12 cellular contexts compared by ENCODE assay signal in genomic region chr4:17597517-17597916, GRCh38. TPM values are rescaled to one million over a fixed set of nuclear protein-coding genes. Genes with fewer than 3 reads are reported as not detected.
DNase-seq lines count a peak whose midpoint lies in the region; TF ChIP-seq lines count a peak whose summit lies in the region.
"Had no signal": no experiment of that assay in that cellular context is flagged by ENCODE, and none has a peak within 500 bp of the region (broad histone marks: within the 10 kb centered on the region; RNA-seq: fewer than 3 reads in every experiment).

No MANE protein-coding gene starts in this region.

- H3K4me1 Mint-ChIP-seq in neural progenitor cell = no peaks in the 10 kb centered on the region

- H3K79me2 ChIP-seq in neural progenitor cell (ENCODE audit: low read depth) = no peaks in the 10 kb centered on the region

- no peaks in the 10 kb centered on the region for H4K20me1 ChIP-seq in neural progenitor cell (ENCODE audit: low read depth)

- H3K4me2 ChIP-seq in neural progenitor cell = no peak overlapping the region

- no peak overlapping the region for H2AFZ ChIP-seq in neural progenitor cell (replicated peaks)

- H3K36me3 Mint-ChIP-seq in neural progenitor cell = peaks cover 9% of the 10 kb centered on the region

- H3K27me3 Mint-ChIP-seq in neural progenitor cell (ENCODE audit: insufficient read depth, low read depth) = no peaks in the 10 kb centered on the region

- H3K36me3 ChIP-seq in neural progenitor cell = peaks cover 2% of the 10 kb centered on the region
- peaks cover 0 to 100% (median 78%) of the 10 kb centered on the region in 6 donors for H3K36me3 ChIP-seq in spleen

- TF ChIP-seq CTCF in NB4 (IDR thresholded peaks at IDR 0.05; ENCODE audit: low read depth, low read length) (peak; percentile 44), neural progenitor cell (IDR thresholded peaks at IDR 0.05) (peak; percentile 50), spleen (IDR thresholded peaks at IDR 0.05 in 8 of 11, conservative IDR thresholded peaks at IDR 0.05 in 3 of 11) (no peak)

- intact Hi-C loops in spleen (cut with DNase I; ENCODE audit: low total_unique reads) = no loop called here

- WGBS in spleen, 5 donors = 77 to 85% (median 83%) methylated on average over 7 of the region's 7 CpGs

- H3K9me3 Mint-ChIP-seq in neural progenitor cell = no peaks in the 10 kb centered on the region

- H3K4me1 ChIP-seq in neural progenitor cell = no peaks in the 10 kb centered on the region
- peaks cover 0 to 40% (median 26%) of the 10 kb centered on the region in 6 donors for H3K4me1 ChIP-seq in spleen
- H3K4me1 ChIP-seq: lower lobe of right lung, upper lobe of left lung had no signal

- H3K4me3 ChIP-seq in NB4 (ENCODE audit: low read depth, low read length) (no peak overlapping the region), neural progenitor cell (no peak overlapping the region), spleen (no peak overlapping the region)
- H3K4me3 ChIP-seq: lower lobe of right lung, upper lobe of left lung had no signal

- no peaks in the 10 kb centered on the region for H3F3A ChIP-seq in neural progenitor cell (ENCODE audit: low read depth)

- TF ChIP-seq POLR2A in NB4 (IDR thresholded peaks at IDR 0.05; ENCODE audit: extremely low read depth, insufficient read length) (no peak), spleen (IDR thresholded peaks at IDR 0.05) (no peak)

- H3K4me3 Mint-ChIP-seq in neural progenitor cell = no peak overlapping the region

- H3K27me3 ChIP-seq in neural progenitor cell (no peaks in the 10 kb centered on the region), spleen (replicated peaks in 1 of 7) (no peaks in the 10 kb centered on the region)
- H3K27me3 ChIP-seq: upper lobe of left lung had no signal

- no peaks in the 10 kb centered on the region for H3K9me3 ChIP-seq in neural progenitor cell (ENCODE audit: low read depth)
- H3K9me3 ChIP-seq in spleen = no peaks in the 10 kb centered on the region
- H3K9me3 ChIP-seq: lower lobe of right lung, upper lobe of left lung had no signal

- DNase-seq in NCI-H2081 (lab: John Stamatoyannopoulos, UW) = peak; percentile 21 to 38
- no peak for DNase-seq in NCI-H2081 treated with DMSO at 0.1 percent for 48 hours (lab: John Stamatoyannopoulos, UW)
- peak; percentile 27 for DNase-seq in NB4 (ENCODE audit: low read depth)
- peak; percentile 28 for DNase-seq in cerebellar cortex (ENCODE audit: low spot score)
- no peak for DNase-seq in neural progenitor cell (ENCODE audit: low spot score)
- no peak for DNase-seq in spleen
- DNase-seq in medulla oblongata (ENCODE audit: extremely low spot score) = no peak
- no peak for DNase-seq in T-helper 9 cell
- DNase-seq: AML-193, lower lobe of right lung, NCI-H774, upper lobe of left lung had no signal

- H3K27ac Mint-ChIP-seq in neural progenitor cell = no peak overlapping the region

- no peak overlapping the region for H3K9ac ChIP-seq in neural progenitor cell

- H3K27ac ChIP-seq in neural progenitor cell (no peak overlapping the region), spleen (no peak overlapping the region)
- H3K27ac ChIP-seq: lower lobe of right lung, upper lobe of left lung had no signal

RNA-seq across cellular contexts. Expression of gene MED28, which starts 16.9 kb away (rescaled TPM):
- 38.6 and 45.8 TPM in 2 replicates for total RNA-seq in neural progenitor cell (ENCODE audit: low replicate concordance)
- 10 to 100 TPM; 20.4 to 62.5 (median 50.6) TPM for total RNA-seq in spleen
- polyA plus RNA-seq in spleen = 10 to 100 TPM in 2 of 3 donors, 1 to 10 TPM in 1; 8.9 to 17.5 (median 15.5) TPM

RNA-seq across cellular contexts. Expression of gene LAP3, which starts 20.5 kb away (rescaled TPM):
- 48.3 and 58.3 TPM in 2 replicates for total RNA-seq in neural progenitor cell (ENCODE audit: low replicate concordance)
- 100 to 1,000 TPM in 5 of 7 donors, 10 to 100 TPM in 2; 71.0 to 135 (median 121) TPM for total RNA-seq in spleen
- 10 to 100 TPM; 47.0 to 85.5 (median 52.5) TPM for polyA plus RNA-seq in spleen

Comparison
In these comparisons a context has a peak if more than half of its experiments do, and no peak if none do; other contexts are left out.
1. DNase-seq: peak in NCI-H2081 (2 of 2), NB4 (single experiment) and cerebellar cortex (single experiment); none in NCI-H2081 treated with DMSO at 0.1 percent for 48 hours (single experiment), neural progenitor cell (single experiment), spleen (single experiment), medulla oblongata (single experiment) and T-helper 9 cell (single experiment).
2. CTCF ChIP-seq: peak in NB4 (single experiment) and neural progenitor cell (single experiment); none in spleen (0 of 11).